Comparison of ENCODE assay signal across 25 cellular contexts in genomic region chr3:99286266-99286845, GRCh38.
DNase-seq lines count a peak whose midpoint lies in the region; ATAC-seq, FAIRE-seq and TF ChIP-seq lines count a peak whose summit lies in the region.
"Had no signal": no experiment of that assay in that cellular context is flagged by ENCODE, and none has a peak within 500 bp of the region (broad histone marks: within the 10 kb centered on the region; RNA-seq: fewer than 3 reads in every experiment).

No MANE protein-coding gene starts in this region.

- no peaks in the 10 kb centered on the region for H3K79me2 ChIP-seq in astrocyte (ENCODE audit: insufficient read depth, low read length)

- H3K27ac ChIP-seq in astrocyte (ENCODE audit: low read depth, low read length) (no peak overlapping the region), gastroesophageal sphincter (no peak overlapping the region)
- H3K27ac ChIP-seq: BLaER1, esophagus muscularis mucosa had no signal

- DNase-seq in Daoy (ENCODE audit: low read depth) (peak; percentile 3), astrocyte (ENCODE audit: low read depth) (peak; percentile 3), iris pigment epithelial cell (ENCODE audit: low read depth) (peak; percentile 40), cerebellar nuclear complex (lab: John Stamatoyannopoulos, UW) (no peak), iPS-NIHi11 (ENCODE audit: low spot score) (no peak)
- DNase-seq: activated CD4-positive, CD25-positive, alpha-beta regulatory T cell; activated CD8-positive, alpha-beta T cell treated with anti-CD3 and anti-CD28 coated beads, Interleukin-2, amount 10 ng/mL, durations not matched to agents 7 days and 5 days; activated T-cell treated with anti-CD3 and anti-CD28 coated beads, Interleukin-2, amount 50 U/mL, for 48 hours; DMS 273 treated with DMSO at 0.1 percent for 48 hours; IMR-90; NCI-H2029 treated with DMSO at 0.1 percent for 48 hours; SHP77 treated with DMSO at 0.1 percent for 48 hours; stimulated activated CD4-positive, alpha-beta T cell treated with anti-CD3 and anti-CD28 coated beads, Interleukin-12 subunit alpha, Interleukin-12 subunit beta, amount 100 ng/mL, for 4 hours had no signal

- TF ChIP-seq EP300 in Ishikawa (IDR thresholded peaks at IDR 0.05; ENCODE audit: borderline replicate concordance) (no peak), gastroesophageal sphincter (IDR thresholded peaks at IDR 0.05) (no peak)

- H3K9me3 Mint-ChIP-seq in astrocyte (ENCODE audit: unreplicated experiment): peaks cover 5% of the 10 kb centered on the region

- H3K27me3 ChIP-seq in astrocyte (ENCODE audit: insufficient read depth, low read length) (no peaks in the 10 kb centered on the region), gastroesophageal sphincter (no peaks in the 10 kb centered on the region)
- H3K27me3 ChIP-seq: BLaER1, esophagus muscularis mucosa had no signal

- no peak for ATAC-seq in gastroesophageal sphincter
- no peak for ATAC-seq in HG03097 (IDR thresholded peaks at IDR 0.05; ENCODE audit: low FRiP score, unreplicated experiment)
- ATAC-seq: activated CD8-positive, alpha-beta T cell treated with anti-CD3 and anti-CD28 coated beads, Interleukin-2, amount 10 ng/mL, durations not matched to agents 7 days and 5 days; activated naive CD4-positive, alpha-beta T cell treated with anti-CD3 and anti-CD28 coated beads, Interleukin-2, amount 50 U/mL, for 72 hours had no signal

- TF ChIP-seq CTCF in astrocyte (IDR thresholded peaks at IDR 0.05; ENCODE audit: insufficient read depth, low read depth, low read length) (no peak), gastroesophageal sphincter (IDR thresholded peaks at IDR 0.05) (no peak)

- H3K27me3 Mint-ChIP-seq in astrocyte (ENCODE audit: low read depth, unreplicated experiment): no peaks in the 10 kb centered on the region
- H3K27me3 Mint-ChIP-seq: progenitor cell of endocrine pancreas had no signal

- H3K9ac ChIP-seq in astrocyte (ENCODE audit: low read length): no peak overlapping the region
- H3K9ac ChIP-seq: BLaER1 had no signal

- no peaks in the 10 kb centered on the region for H3K36me3 ChIP-seq in astrocyte (ENCODE audit: insufficient read depth, low read length)
- no peaks in the 10 kb centered on the region for H3K36me3 ChIP-seq in gastroesophageal sphincter
- H3K36me3 ChIP-seq: BLaER1, esophagus muscularis mucosa had no signal

- no peaks in the 10 kb centered on the region for H3K36me3 Mint-ChIP-seq in astrocyte (ENCODE audit: low read depth, unreplicated experiment)
- H3K36me3 Mint-ChIP-seq: activated naive CD4-positive, alpha-beta T cell treated with anti-CD3 and anti-CD28 coated beads, Interleukin-2, amount 50 U/mL, for 72 hours; mesothelial cell of epicardium had no signal

- TF ChIP-seq POLR2A in gastroesophageal sphincter (IDR thresholded peaks at IDR 0.05): no peak

- no peak overlapping the region for H3K4me3 Mint-ChIP-seq in astrocyte (ENCODE audit: unreplicated experiment)
- H3K4me3 Mint-ChIP-seq: activated CD8-positive, alpha-beta T cell treated with anti-CD3 and anti-CD28 coated beads, Interleukin-2, amount 10 ng/mL, durations not matched to agents 7 days and 5 days; mesothelial cell of epicardium; nephron; T-helper 2 cell treated with Interferon-gamma antibody and Interleukin-4, amounts not matched to agents 5 μg/mL and 100 μg/mL, for 36 hours had no signal

- no peaks in the 10 kb centered on the region for H3K9me3 ChIP-seq in astrocyte (ENCODE audit: insufficient read depth, low read depth, low read length)
- no peaks in the 10 kb centered on the region for H3K9me3 ChIP-seq in gastroesophageal sphincter
- H3K9me3 ChIP-seq: esophagus muscularis mucosa had no signal

- no peaks in the 10 kb centered on the region for H4K20me1 ChIP-seq in astrocyte (ENCODE audit: insufficient read depth, low read length)
- H4K20me1 ChIP-seq: BLaER1 had no signal

- H3K4me2 ChIP-seq in astrocyte (ENCODE audit: low read length): no peak overlapping the region
- H3K4me2 ChIP-seq: BLaER1 had no signal

- no peaks in the 10 kb centered on the region for H3K4me1 Mint-ChIP-seq in astrocyte (ENCODE audit: low read depth, unreplicated experiment)
- H3K4me1 Mint-ChIP-seq: mesothelial cell of epicardium, nephron had no signal

- no peak for TF ChIP-seq RAD21 in Ishikawa (IDR thresholded peaks at IDR 0.05; ENCODE audit: low read depth)

- FAIRE-seq in astrocyte (lab: Jason Lieb, UNC): no peak
- FAIRE-seq: H1, keratinocyte had no signal

- no peak overlapping the region for H2AFZ ChIP-seq in astrocyte (ENCODE audit: low read depth, low read length)

- H3K4me3 ChIP-seq in astrocyte (ENCODE audit: insufficient read depth, low read depth, low read length) (no peak overlapping the region), gastroesophageal sphincter (no peak overlapping the region)
- H3K4me3 ChIP-seq: BLaER1, esophagus muscularis mucosa had no signal

- H3K4me1 ChIP-seq in astrocyte (ENCODE audit: insufficient read depth, low read length) (no peaks in the 10 kb centered on the region), gastroesophageal sphincter (no peaks in the 10 kb centered on the region)
- H3K4me1 ChIP-seq: BLaER1, esophagus muscularis mucosa had no signal

- no peak overlapping the region for H3K27ac Mint-ChIP-seq in astrocyte (ENCODE audit: unreplicated experiment)
- H3K27ac Mint-ChIP-seq: activated CD8-positive, alpha-beta T cell treated with anti-CD3 and anti-CD28 coated beads, Interleukin-2, amount 10 ng/mL, durations not matched to agents 7 days and 5 days; activated naive CD4-positive, alpha-beta T cell treated with anti-CD3 and anti-CD28 coated beads, Interleukin-2, amount 50 U/mL, for 72 hours; mesothelial cell of epicardium; nephron; progenitor cell of endocrine pancreas; T-helper 2 cell treated with Interferon-gamma antibody and Interleukin-4, amounts not matched to agents 5 μg/mL and 100 μg/mL, for 36 hours had no signal

TF ChIP-seq in Ishikawa, 13 proteins besides CTCF, POLR2A, EP300 and RAD21:
- TF ChIP-seq MAX (IDR thresholded peaks at IDR 0.05) (no peak), CREB1 (IDR thresholded peaks at IDR 0.05; ENCODE audit: low read depth) (no peak), NFIC (IDR thresholded peaks at IDR 0.05) (peak; percentile 57), ZBTB7A (IDR thresholded peaks at IDR 0.05; ENCODE audit: low read depth) (no peak), TAF1 (IDR thresholded peaks at IDR 0.05; ENCODE audit: low read depth) (no peak)

Comparison
In these comparisons a context has a peak if more than half of its experiments do, and no peak if none do; other contexts are left out.
1. DNase-seq: peak in Daoy (single experiment), astrocyte (single experiment) and iris pigment epithelial cell (single experiment); none in cerebellar nuclear complex (0 of 2) and iPS-NIHi11 (single experiment).